Comparison of ENCODE assay signal across 8 cellular contexts in the genomic region with DNA sequence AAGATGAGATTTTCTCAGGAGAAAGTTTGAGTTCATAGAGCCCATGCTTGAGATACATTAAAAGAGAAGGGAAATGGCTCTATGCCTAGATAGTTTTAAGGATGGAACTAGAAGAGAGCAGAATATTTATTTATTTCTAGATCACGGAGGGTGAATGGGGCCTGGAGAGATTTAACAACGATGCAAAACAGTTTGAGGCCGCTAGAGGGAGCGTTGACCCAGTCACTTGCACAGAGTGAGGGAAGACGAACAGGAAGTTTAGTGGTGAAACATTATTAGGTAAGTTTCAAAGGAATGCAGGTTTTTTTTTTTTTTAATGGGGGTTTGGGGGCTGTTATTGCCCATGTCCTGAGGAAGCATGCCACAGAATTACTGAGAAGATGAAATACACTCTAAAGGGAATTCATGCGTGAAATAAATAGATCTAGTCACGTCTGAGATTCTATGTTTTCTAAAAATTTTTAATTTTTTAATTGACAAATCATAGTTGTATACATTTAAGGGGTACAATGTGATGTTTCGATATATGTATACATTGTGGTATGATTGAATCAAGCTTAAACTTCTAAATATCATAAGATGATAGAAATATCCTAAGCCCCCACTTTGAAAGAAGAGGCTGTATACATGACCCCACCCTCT. TPM values are rescaled to one million over a fixed set of nuclear protein-coding genes. Genes with fewer than 3 reads are reported as not detected.
DNase-seq lines count a peak whose midpoint lies in the region; ATAC-seq and TF ChIP-seq lines count a peak whose summit lies in the region.

No MANE protein-coding gene starts in this region.

- TF ChIP-seq CTCF in AG04450 (IDR thresholded peaks at IDR 0.05; ENCODE audit: low read depth, low read length) (peak; percentile 85), colonic mucosa (IDR thresholded peaks at IDR 0.05) (peak; percentile 70), lower leg skin (IDR thresholded peaks at IDR 0.05) (no peak)

- no peaks in the 10 kb centered on the region for H3K9me3 ChIP-seq in AG04450 (ENCODE audit: control insufficient read depth, insufficient read depth, low read length)
- H3K9me3 ChIP-seq in colonic mucosa, result no peaks in the 10 kb centered on the region

- intact Hi-C loops in colonic mucosa (cut with DNase I) (no loop called here), lower leg skin (cut with DNase I; ENCODE audit: low total_unique reads) (no loop called here)

- H3K4me3 ChIP-seq in AG04450 (ENCODE audit: low read depth, low read length) (no peak overlapping the region), colonic mucosa (no peak overlapping the region), lower leg skin (ENCODE audit: low read depth, poor library complexity, severe bottlenecking) (no peak overlapping the region)

- peak; percentile 18 for DNase-seq in AG04450 (ENCODE audit: low read depth, low spot score)
- peak; percentile 43 for DNase-seq in NCI-H2196 treated with DMSO at 0.1 percent for 48 hours (lab: John Stamatoyannopoulos, UW; ENCODE audit: unreplicated experiment)
- DNase-seq in activated CD4-positive, CD25-positive, alpha-beta regulatory T cell treated with anti-CD3 and anti-CD28 coated beads, Interleukin-2, amount 50 U/mL, for 72 hours, result peak; percentile 53
- DNase-seq in colonic mucosa, result peak; percentile 53
- peak; percentile 45 to 90 for DNase-seq in lower leg skin (ENCODE audit: low spot score in 2 of 2)
- DNase-seq in stimulated activated CD8-positive, alpha-beta memory T cell treated with anti-CD3 and anti-CD28 coated beads, Interleukin-15, amount 100 ng/mL, for 1 hour (ENCODE audit: low read depth), result peak; percentile 52

- CTCF ChIA-PET in AG04450 (lab: Charles Lee), result interaction anchor here (0.6 to 0.7 kb wide), 2 partner anchors 29 to 137 kb away, joined by 3 to 13 read pairs; no protein-coding TSS in a partner anchor

- TF ChIP-seq POLR2A in lower leg skin (IDR thresholded peaks at IDR 0.05), result no peak

- ATAC-seq in GM18517 (IDR thresholded peaks at IDR 0.05; ENCODE audit: unreplicated experiment), result peak; percentile 91
- peak; percentile 94 for ATAC-seq in HG02981 (IDR thresholded peaks at IDR 0.05; ENCODE audit: unreplicated experiment)

- no peaks in the 10 kb centered on the region for H3K4me1 ChIP-seq in colonic mucosa

- whole genome bisulfite sequencing in lower leg skin, 2 donors, result 17 to 29% methylated on average over 8 of the region's 8 CpGs

- no peak overlapping the region for H3K9ac ChIP-seq in colonic mucosa (ENCODE audit: low read depth in 2 of 2, low read length in 2 of 2)

- H3K27me3 ChIP-seq in AG04450 (ENCODE audit: control insufficient read depth, insufficient read depth, low read length) (peaks cover 13% of the 10 kb centered on the region), colonic mucosa (no peaks in the 10 kb centered on the region)

- POLR2A ChIA-PET in AG04450 (lab: Yijun Ruan, JAX), result no interaction called here

- no peaks in the 10 kb centered on the region for H3K36me3 ChIP-seq in colonic mucosa

- H3K27ac ChIP-seq in AG04450 (ENCODE audit: low read depth, low read length) (no peak overlapping the region), colonic mucosa (no peak overlapping the region)

RNA-seq across cellular contexts. Expression of a gene that starts 14.8 kb away (rescaled TPM):
- polyA plus RNA-seq in AG04450 (2011; rRNA removed), result not detected in 2 replicates
- not detected in 2 replicates for polyA minus RNA-seq in AG04450 (2011; rRNA and poly(A)+ RNA removed)
- total RNA-seq in colonic mucosa (1 to 10 TPM in 1 of 2 donors, not detected in 1; 5.2 TPM), lower leg skin (10 to 100 TPM in 1 of 4 donors, 1 to 10 TPM in 3; 1.3 to 11.5 (median 5.2) TPM)

RNA-seq across cellular contexts. Expression of a gene that starts 31.4 kb away (rescaled TPM):
- polyA plus RNA-seq in AG04450 (2011; rRNA removed), result not detected in 2 replicates
- not detected in 2 replicates for polyA minus RNA-seq in AG04450 (2011; rRNA and poly(A)+ RNA removed)
- total RNA-seq in colonic mucosa (not detected), lower leg skin (under 1 TPM in 1 of 4 donors, not detected in 3; 0.68 TPM)

RNA-seq across cellular contexts. Expression of a gene that starts 44.9 kb away (rescaled TPM):
- polyA plus RNA-seq in AG04450 (2011; rRNA removed), result not detected in 2 replicates
- polyA minus RNA-seq in AG04450 (2011; rRNA and poly(A)+ RNA removed), result not detected in 2 replicates
- not detected for total RNA-seq in colonic mucosa
- total RNA-seq in lower leg skin, result 1,000 to 10,000 TPM in 3 of 4 donors, 100 to 1,000 TPM in 1; 449 to 9,764 (median 1,589) TPM

RNA-seq across cellular contexts. Expression of a gene that starts 53.9 kb away (rescaled TPM):
- not detected in 2 replicates for polyA plus RNA-seq in AG04450 (2011; rRNA removed)
- polyA minus RNA-seq in AG04450 (2011; rRNA and poly(A)+ RNA removed), result not detected in 2 replicates
- 1 to 10 TPM in 1 of 2 donors, under 1 TPM in 1; 0.40 to 1.0 TPM for total RNA-seq in colonic mucosa
- 1 to 10 TPM; 1.9 to 3.7 (median 3.2) TPM for total RNA-seq in lower leg skin

Comparison
In these comparisons a context has a peak if more than half of its experiments do, and no peak if none do; other contexts are left out.
1. CTCF ChIP-seq: peak in AG04450 (single experiment) and colonic mucosa (single experiment); none in lower leg skin (0 of 3).
2. RNA of a gene that starts 44.9 kb away (total RNA-seq): 449 to 9,764 TPM in lower leg skin; not detected in colonic mucosa; every median in the first group is over 100 times any median in the second.
3. Peak in every context shown above with its lines, with median percentiles within 50 percentile points of each other: DNase-seq.